Comparison of ENCODE assay signal across 11 cellular contexts in genomic region chr20:18057994-18058349, GRCh38. TPM values are rescaled to one million over a fixed set of nuclear protein-coding genes. Genes with fewer than 3 reads are reported as not detected.
DNase-seq lines count a peak whose midpoint lies in the region; ATAC-seq and TF ChIP-seq lines count a peak whose summit lies in the region.
"Had no signal": no experiment of that assay in that cellular context is flagged by ENCODE, and none has a peak within 500 bp of the region (broad histone marks: within the 10 kb centered on the region; RNA-seq: fewer than 3 reads in every experiment).

No MANE protein-coding gene starts in this region.

- peaks cover 21% of the 10 kb centered on the region; the same call in 1 of the 2 replicates for H4K20me1 ChIP-seq in BLaER1
- no peaks in the 10 kb centered on the region for H4K20me1 ChIP-seq in H9 (ENCODE audit: control insufficient read depth, insufficient read depth, insufficient read length)

- no peak overlapping the region for H3K56ac ChIP-seq in H9 (ENCODE audit: insufficient read length, low read depth, low read length)

- peaks cover 27% of the 10 kb centered on the region for H3K9me3 ChIP-seq in BLaER1
- H3K9me3 ChIP-seq in H9 (ENCODE audit: control insufficient read depth, low read depth, low read length) = no peaks in the 10 kb centered on the region
- no peaks in the 10 kb centered on the region for H3K9me3 ChIP-seq in breast epithelium
- no peaks in the 10 kb centered on the region for H3K9me3 ChIP-seq in mesodermal cell (ENCODE audit: control insufficient read depth, low read length)

- no peak overlapping the region for H4K91ac ChIP-seq in H9 (ENCODE audit: insufficient read length, low read depth, low read length)

- H3K4me1 ChIP-seq in BLaER1 (peaks cover 11% of the 10 kb centered on the region), H9 (ENCODE audit: insufficient read depth, low read length) (no peaks in the 10 kb centered on the region), breast epithelium (peaks cover 0 to 6% of the 10 kb centered on the region in 2 donors), mesodermal cell (ENCODE audit: control insufficient read depth, insufficient read depth, low read length, poor library complexity, severe bottlenecking) (peaks cover 11% of the 10 kb centered on the region)

- H3K27ac ChIP-seq in BLaER1 (no peak overlapping the region), H9 (ENCODE audit: insufficient read length, low read depth, low read length) (no peak overlapping the region), breast epithelium (peak overlapping the region; percentile 81), mesodermal cell (ENCODE audit: low read depth, low read length, severe bottlenecking) (no peak overlapping the region)

- H3K9me3 Mint-ChIP-seq in H9 = no peaks in the 10 kb centered on the region

- H3K27me3 ChIP-seq in BLaER1 = peaks cover 70% of the 10 kb centered on the region
- H3K27me3 ChIP-seq in H9 (ENCODE audit: insufficient read depth, low read length) = no peaks in the 10 kb centered on the region; the same call in 1 of the 2 replicates
- H3K27me3 ChIP-seq in breast epithelium = peaks cover 0 to 20% of the 10 kb centered on the region in 2 donors

- H3K23me2 ChIP-seq in H9 (ENCODE audit: insufficient read length, low read depth, low read length, poor library complexity, severe bottlenecking) = peaks cover 24% of the 10 kb centered on the region

- H2BK5ac ChIP-seq in H9 (ENCODE audit: insufficient read length, low read length) = no peak overlapping the region

- no peak overlapping the region for H3K23ac ChIP-seq in H9 (ENCODE audit: insufficient read length, low read depth, low read length)

- no peak overlapping the region for H3K18ac ChIP-seq in H9 (ENCODE audit: insufficient read length, low read depth, low read length)

- H3K79me2 ChIP-seq in H9 (ENCODE audit: insufficient read depth, low read length) = no peaks in the 10 kb centered on the region

- H3K4me3 ChIP-seq in BLaER1 = peak overlapping the region; percentile 66; the same call in 1 of the 2 replicates
- H3K4me3 ChIP-seq in breast epithelium = peak overlapping the region in 2 of 3 donors; percentile 74 to 82
- peak overlapping the region; percentile 21 for H3K4me3 ChIP-seq in mesodermal cell (ENCODE audit: extremely low read depth, insufficient read depth, low read length, poor library complexity, severe bottlenecking)

- H2AFZ ChIP-seq in H9 (ENCODE audit: low read length) = no peak overlapping the region

- H3K36me3 ChIP-seq in BLaER1 = no peaks in the 10 kb centered on the region
- H3K36me3 ChIP-seq in breast epithelium = no peaks in the 10 kb centered on the region
- no peaks in the 10 kb centered on the region for H3K36me3 ChIP-seq in mesodermal cell (ENCODE audit: control insufficient read depth, insufficient read depth, low read length)

- TF ChIP-seq POLR2A in breast epithelium (IDR thresholded peaks at IDR 0.05) = no peak

- no peak overlapping the region for H3T11ph ChIP-seq in H9 (ENCODE audit: low read length)

- no peaks in the 10 kb centered on the region for H3K79me1 ChIP-seq in H9 (ENCODE audit: insufficient read depth, low read depth, low read length, poor library complexity, severe bottlenecking)

- H3K36me3 Mint-ChIP-seq in H9 (ENCODE audit: insufficient read depth in 1 of 3, low read depth in 3 of 3) = no peaks in the 10 kb centered on the region; a peak in 1 of 7 replicates

- H4K8ac ChIP-seq in H9 (replicated peaks; ENCODE audit: insufficient read length, low read depth, low read length) = no peak overlapping the region

- H4K5ac ChIP-seq in H9 (ENCODE audit: insufficient read length, low read depth, low read length) = no peak overlapping the region

- H3K27me3 Mint-ChIP-seq in H9 (ENCODE audit: low read depth) = peaks cover 35% of the 10 kb centered on the region

- no peak overlapping the region for H3K14ac ChIP-seq in H9 (ENCODE audit: insufficient read depth, low read length)

- H3K4me2 ChIP-seq in BLaER1 (peak overlapping the region; percentile 86), H9 (ENCODE audit: insufficient read depth, insufficient read length, low read length) (peak overlapping the region; percentile 84)

- DNase-seq in H9 (no peak), breast epithelium (ENCODE audit: low spot score in 2 of 2) (peak in 1 of 2 donors; percentile 55), NK-92 (lab: John Stamatoyannopoulos, UW; ENCODE audit: unreplicated experiment) (no peak), SIG-M5 treated with dmso at 0.1 percent for 504 hours (lab: John Stamatoyannopoulos, UW; ENCODE audit: unreplicated experiment) (no peak)
- DNase-seq in stimulated activated CD4-positive, alpha-beta T cell treated with anti-CD3 and anti-CD28 coated beads, Interleukin-15, amount 100 ng/mL, for 24 hours = no peak
- DNase-seq: NCI-H524 treated with DMSO at 0.1 percent for 48 hours had no signal

- no peak overlapping the region; a peak in 1 of 7 replicates for H3K27ac Mint-ChIP-seq in H9

- no peak overlapping the region for H2BK120ac ChIP-seq in H9 (ENCODE audit: low read depth, low read length, poor library complexity, severe bottlenecking)

- H3K4me1 Mint-ChIP-seq in H9 = peaks cover 25 to 27% of the 10 kb centered on the region in 2 experiments

- no peak overlapping the region for H2BK12ac ChIP-seq in H9 (ENCODE audit: insufficient read length, low read depth, low read length)

- no peak overlapping the region for H2AK5ac ChIP-seq in H9 (ENCODE audit: insufficient read length, low read length)

- no peak for ATAC-seq in GM19351 (IDR thresholded peaks at IDR 0.05; ENCODE audit: unreplicated experiment)
- ATAC-seq: activated CD4-positive, CD25-positive, alpha-beta regulatory T cell treated with anti-CD3 and anti-CD28 coated beads, Interleukin-2, amount 50 U/mL, for 24 hours had no signal

- no peak overlapping the region for H3K9ac ChIP-seq in BLaER1
- no peak overlapping the region for H3K9ac ChIP-seq in H9 (ENCODE audit: extremely low read depth, insufficient read length, low read length)

- no peak overlapping the region for H2BK15ac ChIP-seq in H9 (ENCODE audit: low read depth, low read length)

- no CpG with 5 or more reads among the region's 14 CpGs for WGBS in H9 (ENCODE audit: extremely low coverage, insufficient read length, low lambda C conversion rate)
- 0% methylated on average over 4 of the region's 14 CpGs; no CpG with 5 or more reads in 1 of the 2 experiments for WGBS in mesodermal cell (ENCODE audit: insufficient coverage in 2 of 2), 2 experiments

- no peak overlapping the region for H2BK20ac ChIP-seq in H9 (ENCODE audit: low read depth, low read length, poor library complexity, severe bottlenecking)

- TF ChIP-seq CTCF in H9 (conservative IDR thresholded peaks at IDR 0.05) (no peak), breast epithelium (IDR thresholded peaks at IDR 0.05) (no peak)

- no peak overlapping the region for H3K4ac ChIP-seq in H9 (ENCODE audit: low read depth, low read length)

- peak overlapping the region; percentile 60 to 90 for H3K4me3 Mint-ChIP-seq in H9

- intact Hi-C loops in breast epithelium (cut with DNase I; ENCODE audit: low total_unique reads) = no loop called here

RNA-seq across cellular contexts. Expression of gene OVOL2, which starts 0.3 kb away (rescaled TPM):
- total RNA-seq in H9 (2021) (5.8 and 6.4 TPM in 2 replicates), breast epithelium (10 to 100 TPM in 2 of 3 donors, not detected in 1; 21.0 to 34.1 TPM)
- not detected for polyA plus RNA-seq in mesodermal cell (2013, experiment 1 of 2)
- polyA plus RNA-seq in mesodermal cell (2013, experiment 2 of 2) = not detected
- total RNA-seq: chondrocyte had no signal

Comparison
In these comparisons a context has a peak if more than half of its experiments do, and no peak if none do; other contexts are left out.
1. H3K27ac ChIP-seq: peak in breast epithelium (2 of 2); none in BLaER1 (single experiment), H9 (single experiment) and mesodermal cell (single experiment).
2. H3K4me3 ChIP-seq: peak in every context shown above with its lines; median percentile 78 in breast epithelium; 66 in BLaER1; 21 in mesodermal cell.